20 cellular contexts compared by ENCODE assay signal in the genomic region with DNA sequence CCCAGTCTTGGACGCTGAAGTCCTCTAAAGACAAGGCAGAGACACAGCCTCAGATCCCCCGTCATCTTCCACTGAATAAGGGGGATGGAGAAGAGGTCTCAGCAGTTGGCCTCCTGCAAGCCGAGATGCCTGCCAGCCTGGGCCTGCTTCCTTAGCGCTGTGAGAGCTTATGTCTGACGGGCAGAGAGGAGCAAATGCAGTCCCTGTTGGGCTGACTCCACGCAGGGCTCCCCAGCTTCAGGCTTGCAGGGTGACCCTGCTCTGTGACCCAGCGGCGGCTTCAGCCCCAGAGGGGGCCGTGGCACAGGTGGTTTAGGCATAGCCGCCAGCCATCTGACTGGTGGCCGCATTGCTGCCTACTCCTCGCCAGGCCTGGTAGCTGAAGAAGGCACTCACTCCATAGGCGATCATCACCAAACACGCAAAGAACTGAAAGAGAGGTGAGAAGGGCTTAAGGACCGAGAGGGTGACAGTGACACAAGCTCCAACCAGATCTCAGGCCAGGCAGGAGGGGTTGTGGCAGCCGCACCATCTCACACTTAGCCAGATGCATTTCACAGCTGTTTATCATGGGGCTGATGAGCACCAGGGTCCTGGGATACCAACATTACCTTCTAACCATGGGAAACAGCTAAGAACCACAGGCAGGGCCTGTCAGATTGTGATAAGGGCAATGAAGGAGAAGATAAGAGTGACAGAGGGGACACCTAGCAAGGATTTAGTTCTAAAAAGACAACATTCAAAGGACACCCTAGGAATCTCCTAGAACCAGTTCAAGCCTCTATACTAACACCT. TPM values are rescaled to one million over a fixed set of nuclear protein-coding genes. Genes with fewer than 3 reads are reported as not detected.
A peak's percentile ranks its signal among the peaks of the same experiment; 100 is the strongest.
DNase-seq lines count a peak whose midpoint lies in the region; ATAC-seq and TF ChIP-seq lines count a peak whose summit lies in the region.
"Had no signal": no experiment of that assay in that cellular context is flagged by ENCODE, and none has a peak within 500 bp of the region (broad histone marks: within the 10 kb centered on the region; RNA-seq: fewer than 3 reads in every experiment).

No MANE protein-coding gene starts in this region.

- no peak overlapping the region for H4K12ac ChIP-seq in trophoblast cell (ENCODE audit: low read depth, low read length)

- H3K9me3 ChIP-seq in esophagus squamous epithelium, result no peaks in the 10 kb centered on the region
- peaks cover 2% of the 10 kb centered on the region for H3K9me3 ChIP-seq in trophoblast cell (ENCODE audit: insufficient read depth, low read depth, low read length)
- H3K9me3 ChIP-seq: left ventricle myocardium inferior, MG63, neutrophil had no signal

- H3K4me3 ChIP-seq in esophagus squamous epithelium (no peak overlapping the region), trophoblast cell (ENCODE audit: low read depth, low read length) (peak overlapping the region; percentile 25)
- H3K4me3 ChIP-seq: left ventricle myocardium inferior, MG63 had no signal

- POLR2A ChIA-PET in RWPE1 (lab: Yijun Ruan, JAX; ENCODE audit: low non-redundant PET), result no interaction called here

- intact Hi-C loops in esophagus squamous epithelium (cut with DNase I), result no loop called here

- H3K4me2 ChIP-seq in trophoblast cell (ENCODE audit: low read length), result no peak overlapping the region

- H3K4me1 ChIP-seq in esophagus squamous epithelium (peaks cover 5 to 94% (median 20%) of the 10 kb centered on the region in 3 donors), trophoblast cell (ENCODE audit: control insufficient read depth in 1 of 2, insufficient read depth in 2 of 2, low read length in 2 of 2) (peaks cover 8 to 9% of the 10 kb centered on the region in 2 experiments)

- H3K14ac ChIP-seq in trophoblast cell (ENCODE audit: low read length), result no peak overlapping the region

- 83 to 97% methylated on average over 6 to 7 of the region's 16 CpGs for WGBS in esophagus squamous epithelium, 2 donors
- no CpG with 5 or more reads among the region's 16 CpGs for WGBS in trophoblast cell (ENCODE audit: extremely low coverage, insufficient coverage, insufficient read length)

- CTCF ChIA-PET in RWPE1 (lab: Yijun Ruan, JAX), result interaction anchor here (0.6 kb wide), 1 partner anchor 1263 kb away, joined by 3 read pairs; no protein-coding TSS in a partner anchor

- no peak overlapping the region for H3K9ac ChIP-seq in trophoblast cell (ENCODE audit: low read length)

- H4K91ac ChIP-seq in trophoblast cell (ENCODE audit: low read depth, low read length), result no peak overlapping the region

- peaks cover 4% of the 10 kb centered on the region for H3K79me1 ChIP-seq in trophoblast cell (ENCODE audit: low read length)

- no peak for TF ChIP-seq POLR2A in esophagus squamous epithelium (IDR thresholded peaks at IDR 0.05)

- no peak overlapping the region for H2BK12ac ChIP-seq in trophoblast cell (ENCODE audit: low read length)

- no peak overlapping the region for H2AK5ac ChIP-seq in trophoblast cell (ENCODE audit: low read length)

- no peak overlapping the region for H2AFZ ChIP-seq in trophoblast cell (ENCODE audit: insufficient read depth, low read length, poor library complexity)

- no peak overlapping the region for H4K8ac ChIP-seq in trophoblast cell (ENCODE audit: low read depth, low read length)

- TF ChIP-seq CTCF in RWPE1 (conservative IDR thresholded peaks at IDR 0.05; ENCODE audit: low read depth) (no peak), esophagus squamous epithelium (IDR thresholded peaks at IDR 0.05) (no peak)

- no peak overlapping the region for H2BK120ac ChIP-seq in trophoblast cell (ENCODE audit: insufficient read depth, low read length, poor library complexity)

- DNase-seq in HUDEP-2 (lab: John Stamatoyannopoulos, UW; ENCODE audit: unreplicated experiment in 76 of 76), result peak in 39 of 76 experiments; percentile 6 to 70 (median 26)
- DNase-seq in RWPE1 (ENCODE audit: low spot score), result no peak
- no peak for DNase-seq in esophagus squamous epithelium (lab: John Stamatoyannopoulos, UW)
- no peak for DNase-seq in trophoblast cell
- no peak for DNase-seq in SKM-1 (lab: John Stamatoyannopoulos, UW; ENCODE audit: unreplicated experiment)
- DNase-seq: activated CD4-positive, alpha-beta T cell treated with anti-CD3 and anti-CD28 coated beads for 4 hours; cerebellar nuclear complex; effector memory CD8-positive, alpha-beta T cell; left ventricle myocardium inferior; MG63; NCI-H1436 treated with DMSO at 0.1 percent for 48 hours; NCI-H2171; NCI-H524 treated with DMSO at 0.1 percent for 48 hours; retina; stimulated activated CD4-positive, alpha-beta T cell treated with anti-CD3 and anti-CD28 coated beads, Interleukin-12 subunit alpha, Interleukin-12 subunit beta, amount 100 ng/mL, for 4 hours; SW 1271 had no signal

- peak overlapping the region; percentile 98 for H3K27ac ChIP-seq in RWPE1
- peak overlapping the region; percentile 57 to 82 (median 70) for H3K27ac ChIP-seq in esophagus squamous epithelium
- H3K27ac ChIP-seq in trophoblast cell (ENCODE audit: low read depth, low read length), result no peak overlapping the region
- H3K27ac ChIP-seq: left ventricle myocardium inferior, neutrophil had no signal

- no peak overlapping the region for H3K18ac ChIP-seq in trophoblast cell (ENCODE audit: low read length)

- no peaks in the 10 kb centered on the region for H3K27me3 ChIP-seq in esophagus squamous epithelium
- H3K27me3 ChIP-seq in trophoblast cell (ENCODE audit: insufficient read depth, low read length), result no peaks in the 10 kb centered on the region
- H3K27me3 ChIP-seq: MG63, neutrophil had no signal

- ATAC-seq in HG03095 (IDR thresholded peaks at IDR 0.05; ENCODE audit: unreplicated experiment) (no peak), esophagus mucosa (no peak), HG02970 (IDR thresholded peaks at IDR 0.05; ENCODE audit: low FRiP score, unreplicated experiment) (no peak)
- ATAC-seq: effector memory CD8-positive, alpha-beta T cell had no signal

- no peak overlapping the region for H2BK5ac ChIP-seq in trophoblast cell (ENCODE audit: low read depth, low read length, poor library complexity)

- no peaks in the 10 kb centered on the region for H3K79me2 ChIP-seq in trophoblast cell (ENCODE audit: control insufficient read depth, insufficient read depth, low read length, poor library complexity)

- H3K23ac ChIP-seq in trophoblast cell (ENCODE audit: low read length), result no peak overlapping the region

- no peak overlapping the region for H3K4ac ChIP-seq in trophoblast cell (ENCODE audit: low read depth, low read length)

- H3K36me3 ChIP-seq in esophagus squamous epithelium, result peaks cover 8 to 65% (median 9%) of the 10 kb centered on the region in 3 donors
- peaks cover 6 to 8% of the 10 kb centered on the region in 2 experiments for H3K36me3 ChIP-seq in trophoblast cell (ENCODE audit: control insufficient read depth in 1 of 2, insufficient read depth in 2 of 2, low read length in 2 of 2)

RNA-seq across cellular contexts. Expression of gene ARL2BP, which starts 11.7 kb away (rescaled TPM):
- total RNA-seq in esophagus squamous epithelium (10 to 100 TPM; 44.5 to 75.1 (median 54.6) TPM), esophagus mucosa (43.4 TPM)
- 26.3 and 26.9 TPM in 2 replicates for polyA plus RNA-seq in trophoblast cell (2013)

RNA-seq across cellular contexts. Expression of gene PLLP, which starts 27.7 kb away (rescaled TPM):
- 10 to 100 TPM; 15.5 to 38.5 (median 31.5) TPM for total RNA-seq in esophagus squamous epithelium
- polyA plus RNA-seq in trophoblast cell (2013), result 0.21 and 0.25 TPM in 2 replicates
- 9.3 TPM for total RNA-seq in esophagus mucosa

Comparison
In these comparisons a context has a peak if more than half of its experiments do, and no peak if none do; other contexts are left out.
1. DNase-seq: peak in HUDEP-2 (39 of 76); none in RWPE1 (single experiment), esophagus squamous epithelium (single experiment), trophoblast cell (0 of 2) and SKM-1 (single experiment).